Comparison of ENCODE assay signal across 8 cellular contexts in the genomic region with DNA sequence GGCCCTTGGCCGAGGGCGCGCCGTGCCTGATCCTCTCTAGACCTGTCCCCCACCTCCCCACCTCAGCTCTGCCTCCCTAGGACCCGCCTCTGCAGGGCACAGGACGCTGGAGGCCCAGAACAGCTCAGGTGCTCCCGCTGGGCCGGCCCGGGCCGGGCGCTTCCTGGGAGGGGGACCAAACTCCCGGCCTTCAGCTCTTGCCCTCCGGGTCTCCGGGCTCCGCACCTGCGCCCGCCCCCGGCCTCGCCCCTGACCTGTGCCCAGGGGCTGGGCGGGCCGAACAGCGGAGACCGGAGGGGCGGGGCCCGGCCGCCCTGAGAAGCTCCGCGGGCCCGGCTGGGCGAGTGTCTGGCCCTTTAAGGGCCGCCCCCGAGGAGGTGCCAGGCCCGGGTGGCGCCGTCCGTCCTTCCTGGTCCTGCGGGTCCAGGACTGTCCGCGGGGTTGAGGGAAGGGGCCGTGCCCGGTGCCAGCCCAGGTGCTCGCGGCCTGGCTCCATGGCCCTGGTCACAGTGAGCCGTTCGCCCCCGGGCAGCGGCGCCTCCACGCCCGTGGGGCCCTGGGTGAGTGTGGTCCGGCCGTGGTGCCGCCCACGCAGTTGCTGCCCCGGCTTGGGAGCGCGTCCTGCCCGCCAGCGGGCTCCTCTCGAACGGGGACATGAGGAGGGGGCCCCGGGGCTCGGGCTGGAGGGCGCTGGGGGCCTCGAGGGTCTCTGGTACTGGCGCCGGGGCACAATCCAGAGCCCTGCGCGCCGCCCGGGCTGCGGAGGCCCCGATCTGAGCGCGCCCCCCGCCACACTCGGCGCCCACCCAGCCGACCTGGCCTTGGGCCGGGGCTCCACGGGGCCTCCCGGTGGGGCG. TPM values are rescaled to one million over a fixed set of nuclear protein-coding genes. Genes with fewer than 3 reads are reported as not detected.
DNase-seq lines count a peak whose midpoint lies in the region; ATAC-seq and TF ChIP-seq lines count a peak whose summit lies in the region.

A gene with protein sequence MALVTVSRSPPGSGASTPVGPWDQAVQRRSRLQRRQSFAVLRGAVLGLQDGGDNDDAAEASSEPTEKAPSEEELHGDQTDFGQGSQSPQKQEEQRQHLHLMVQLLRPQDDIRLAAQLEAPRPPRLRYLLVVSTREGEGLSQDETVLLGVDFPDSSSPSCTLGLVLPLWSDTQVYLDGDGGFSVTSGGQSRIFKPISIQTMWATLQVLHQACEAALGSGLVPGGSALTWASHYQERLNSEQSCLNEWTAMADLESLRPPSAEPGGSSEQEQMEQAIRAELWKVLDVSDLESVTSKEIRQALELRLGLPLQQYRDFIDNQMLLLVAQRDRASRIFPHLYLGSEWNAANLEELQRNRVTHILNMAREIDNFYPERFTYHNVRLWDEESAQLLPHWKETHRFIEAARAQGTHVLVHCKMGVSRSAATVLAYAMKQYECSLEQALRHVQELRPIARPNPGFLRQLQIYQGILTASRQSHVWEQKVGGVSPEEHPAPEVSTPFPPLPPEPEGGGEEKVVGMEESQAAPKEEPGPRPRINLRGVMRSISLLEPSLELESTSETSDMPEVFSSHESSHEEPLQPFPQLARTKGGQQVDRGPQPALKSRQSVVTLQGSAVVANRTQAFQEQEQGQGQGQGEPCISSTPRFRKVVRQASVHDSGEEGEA (plus strand): TSS at position 399 of the 857 bp plus-strand sequence. CDS start 96 bp downstream, at position 495.

- DNase-seq in Daoy (ENCODE audit: low read depth) (peak; percentile 67), MV-4-11 (lab: John Stamatoyannopoulos, UW) (peak; percentile 56), ecto neural progenitor cell (ENCODE audit: low spot score) (peak; percentile 74), left kidney (ENCODE audit: low read depth, low spot score) (peak; percentile 84)
- DNase-seq in stimulated activated CD8-positive, alpha-beta memory T cell treated with anti-CD3 and anti-CD28 coated beads, Interleukin-4, amount 100 ng/mL, for 48 hours, result peak; percentile 69

- no peak for TF ChIP-seq CTCF in WI38 (IDR thresholded peaks at IDR 0.05; ENCODE audit: low read depth, low read length)

- H3K4me3 ChIP-seq in WI38 (ENCODE audit: low read depth, low read length), result peak within 1 kb of the TSS; percentile 74

- no peak for ATAC-seq in HG03571 (IDR thresholded peaks at IDR 0.05; ENCODE audit: unreplicated experiment)
- no peak for ATAC-seq in HG03378 (IDR thresholded peaks at IDR 0.05; ENCODE audit: unreplicated experiment)

RNA-seq across cellular contexts. Expression of the gene that starts here (rescaled TPM):
- total RNA-seq in Daoy (2014; rRNA removed; shearing (Covaris generic)), result 2.9 and 6.9 TPM in 2 replicates
